37 cellular contexts compared by ENCODE assay signal in the genomic region with DNA sequence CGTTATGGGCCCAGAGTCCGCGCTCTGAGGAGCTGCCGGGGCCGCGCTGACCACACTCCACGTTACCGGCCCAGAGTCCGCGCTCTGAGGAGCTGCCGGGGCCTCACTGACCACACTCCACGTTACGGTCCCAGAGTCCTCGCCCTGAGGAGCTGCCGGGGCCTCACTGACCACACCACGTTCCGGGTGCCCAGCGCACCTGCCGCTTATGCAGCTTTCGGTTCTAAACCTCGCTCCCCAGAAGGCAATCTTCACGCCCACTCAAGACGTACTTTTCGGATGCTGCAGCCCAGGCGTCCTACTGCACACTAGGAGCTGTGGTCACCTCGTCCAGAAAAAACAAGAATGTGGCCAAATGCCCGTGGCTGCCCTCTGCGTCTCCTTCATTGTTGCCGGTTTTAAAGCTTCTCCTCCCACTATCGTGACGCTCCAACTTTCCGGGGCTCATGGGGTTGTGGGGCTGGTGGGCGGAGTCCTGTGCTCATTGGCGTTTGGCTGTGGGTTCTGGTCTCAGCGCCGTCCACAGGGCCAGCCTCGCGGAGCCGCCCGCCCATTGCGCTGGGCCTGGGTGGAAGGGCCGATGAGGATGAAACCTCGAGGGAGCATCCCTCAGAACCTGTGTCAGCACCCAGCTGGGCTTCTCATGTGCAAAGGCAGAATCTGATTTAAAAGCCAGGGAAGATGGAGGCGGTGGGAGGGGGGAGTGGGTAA. TPM values are rescaled to one million over a fixed set of nuclear protein-coding genes. Genes with fewer than 3 reads are reported as not detected.
"Had no signal": no experiment of that assay in that cellular context is flagged by ENCODE, and none has a peak within 500 bp of the region (broad histone marks: within the 10 kb centered on the region; RNA-seq: fewer than 3 reads in every experiment).

No MANE protein-coding gene starts in this region.

- H3K27ac Mint-ChIP-seq: activated CD8-positive, alpha-beta T cell treated with anti-CD3 and anti-CD28 coated beads for 36 hours; activated naive CD4-positive, alpha-beta T cell treated with anti-CD3 and anti-CD28 coated beads, Interleukin-2, amount 10 ng/mL, durations not matched to agents 7 days and 5 days; activated naive CD8-positive, alpha-beta T cell; activated naive CD8-positive, alpha-beta T cell treated with anti-CD3 and anti-CD28 coated beads, Interleukin-2, amount 50 U/mL, for 24 hours; activated T-cell treated with anti-CD3 and anti-CD28 coated beads, Interleukin-2, amount 50 U/mL, for 72 hours; activated T-helper 17 cell treated with anti-CD3 and anti-CD28 coated beads, Interleukin-2, amount 50 U/mL, for 72 hours; brain had no signal

- H3K4me1 ChIP-seq: SJCRH30 had no signal

- H3K27ac ChIP-seq: SJCRH30, SK-N-MC, WERI-Rb-1 had no signal

- H3K36me3 Mint-ChIP-seq: activated naive CD4-positive, alpha-beta T cell treated with anti-CD3 and anti-CD28 coated beads, Interleukin-2, amount 10 ng/mL, durations not matched to agents 7 days and 5 days; activated naive CD8-positive, alpha-beta T cell; brain had no signal

- H3K9me3 Mint-ChIP-seq: activated CD8-positive, alpha-beta T cell treated with anti-CD3 and anti-CD28 coated beads for 36 hours; activated naive CD4-positive, alpha-beta T cell treated with anti-CD3 and anti-CD28 coated beads, Interleukin-2, amount 10 ng/mL, durations not matched to agents 7 days and 5 days; activated naive CD8-positive, alpha-beta T cell treated with anti-CD3 and anti-CD28 coated beads, Interleukin-2, amount 50 U/mL, for 24 hours; activated T-cell treated with anti-CD3 and anti-CD28 coated beads, Interleukin-2, amount 50 U/mL, for 72 hours; activated T-helper 17 cell treated with anti-CD3 and anti-CD28 coated beads, Interleukin-2, amount 50 U/mL, for 72 hours had no signal

- ATAC-seq: activated CD8-positive, alpha-beta T cell treated with anti-CD3 and anti-CD28 coated beads for 36 hours; activated naive CD8-positive, alpha-beta T cell treated with anti-CD3 and anti-CD28 coated beads, Interleukin-2, amount 50 U/mL, for 24 hours; activated T-cell treated with anti-CD3 and anti-CD28 coated beads, Interleukin-2, amount 50 U/mL, for 72 hours; activated T-helper 17 cell treated with anti-CD3 and anti-CD28 coated beads, Interleukin-2, amount 50 U/mL, for 72 hours had no signal

- H3K4me1 Mint-ChIP-seq: activated T-helper 17 cell treated with anti-CD3 and anti-CD28 coated beads, Interleukin-2, amount 50 U/mL, for 72 hours; brain had no signal

- H3K4me3 Mint-ChIP-seq: activated CD8-positive, alpha-beta T cell treated with anti-CD3 and anti-CD28 coated beads for 36 hours; activated naive CD4-positive, alpha-beta T cell treated with anti-CD3 and anti-CD28 coated beads, Interleukin-2, amount 10 ng/mL, durations not matched to agents 7 days and 5 days; activated naive CD8-positive, alpha-beta T cell; activated naive CD8-positive, alpha-beta T cell treated with anti-CD3 and anti-CD28 coated beads, Interleukin-2, amount 50 U/mL, for 24 hours; activated T-cell treated with anti-CD3 and anti-CD28 coated beads, Interleukin-2, amount 50 U/mL, for 72 hours; activated T-helper 17 cell treated with anti-CD3 and anti-CD28 coated beads, Interleukin-2, amount 50 U/mL, for 72 hours; brain had no signal

- H3K27me3 Mint-ChIP-seq: activated CD8-positive, alpha-beta T cell treated with anti-CD3 and anti-CD28 coated beads for 36 hours had no signal

- FAIRE-seq: bronchial epithelial cell had no signal

- H3K9me3 ChIP-seq: MG63, SJCRH30 had no signal

- H3K4me3 ChIP-seq: MG63, SJCRH30, SK-N-MC had no signal

- H3K27me3 ChIP-seq: MG63, SJCRH30 had no signal

- H3K36me3 ChIP-seq: MG63, SJCRH30, WERI-Rb-1 had no signal

- DNase-seq: activated CD4-positive, alpha-beta T cell treated with anti-CD3 and anti-CD28 coated beads for 1 hour; activated CD4-positive, alpha-beta T cell treated with anti-CD3 and anti-CD28 coated beads for 48 hours; activated CD4-positive, alpha-beta T cell treated with anti-CD3 and anti-CD28 coated beads, Interleukin-2, amount 50 U/mL, for 4 hours; activated CD4-positive, CD25-positive, alpha-beta regulatory T cell; activated CD8-positive, alpha-beta T cell treated with anti-CD3 and anti-CD28 coated beads for 36 hours; activated naive CD4-positive, alpha-beta T cell treated with anti-CD3 and anti-CD28 coated beads, Interleukin-2, amount 10 ng/mL, durations not matched to agents 7 days and 5 days; activated naive CD8-positive, alpha-beta T cell treated with anti-CD3 and anti-CD28 coated beads, Interleukin-2, amount 50 U/mL, for 24 hours; activated T-cell treated with anti-CD3 and anti-CD28 coated beads, Interleukin-2, amount 50 U/mL, for 1 hour; activated T-cell treated with anti-CD3 and anti-CD28 coated beads, Interleukin-2, amount 50 U/mL, for 72 hours; anterior cingulate cortex; caudate nucleus; Kasumi-1; KG1; MG63; NCI-H1048; NCI-H1105 treated with DMSO at 0.1 percent for 48 hours; NCI-H1436; NCI-H1694; NCI-H1930; NCI-H2081 treated with DMSO at 0.1 percent for 48 hours; NCI-H345; NCI-H526; NCI-H748 treated with DMSO at 0.1 percent for 48 hours; NK-92 treated with Interleukin-12 subunit alpha and Interleukin-12 subunit beta, amount 100 ng/mL, for 24 hours; SHP77; SJCRH30; T1000; WERI-Rb-1 had no signal

RNA-seq across cellular contexts. Expression of gene KCNG2, which starts 11.9 kb away (rescaled TPM):
- total RNA-seq: activated CD8-positive, alpha-beta memory T cell treated with anti-CD3 and anti-CD28 coated beads for 36 hours; activated CD8-positive, alpha-beta T cell treated with anti-CD3 and anti-CD28 coated beads for 36 hours; activated T-cell treated with anti-CD3 and anti-CD28 coated beads, Interleukin-2, amount 50 U/mL, for 72 hours; activated T-helper 17 cell treated with anti-CD3 and anti-CD28 coated beads, Interleukin-2, amount 50 U/mL, for 72 hours; bronchial epithelial cell; OCI-LY7; SJCRH30; T-helper 1 cell treated with Interleukin-12 subunit alpha and Interleukin-12 subunit beta and Interleukin-4 antibody, amounts not matched to agents 30 ng/mL and 1 ng/mL, for 36 hours; T-helper 2 cell treated with Interferon-gamma antibody and Interleukin-4, amounts not matched to agents 100 ng/mL and 5 ng/mL, for 36 hours had no signal
